11 cellular contexts compared by ENCODE assay signal in the genomic region with DNA sequence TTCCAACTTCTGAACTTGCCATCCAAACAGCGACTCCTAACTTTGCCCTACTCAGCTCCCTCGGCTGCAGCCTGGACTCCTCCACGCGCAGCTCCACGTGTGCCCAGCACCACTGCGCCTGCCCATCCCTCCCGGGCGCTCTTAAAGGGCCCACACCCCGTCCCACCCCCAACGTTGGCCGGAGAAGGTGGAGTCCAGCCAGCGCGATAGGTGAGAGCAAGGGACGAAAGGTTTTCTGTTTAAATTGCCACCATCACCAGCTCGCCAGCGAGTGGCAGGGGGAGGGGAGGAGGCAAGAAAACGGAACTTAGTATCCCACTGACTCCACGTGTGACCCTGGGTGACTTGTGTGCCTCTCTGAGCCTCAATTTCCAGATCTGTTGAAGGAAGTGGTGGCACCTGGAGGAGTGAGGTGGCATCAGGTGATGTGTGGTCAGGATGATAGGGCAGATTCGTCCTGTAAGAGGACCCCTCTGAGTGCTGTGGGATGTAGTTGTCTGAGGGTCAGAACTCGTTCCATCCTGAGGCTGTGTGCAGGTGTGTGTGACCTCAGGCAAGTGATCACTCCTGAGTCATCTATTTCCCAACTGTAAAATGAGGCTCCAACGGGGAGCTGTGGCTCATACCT. TPM values are rescaled to one million over a fixed set of nuclear protein-coding genes. Genes with fewer than 3 reads are reported as not detected.
DNase-seq lines count a peak whose midpoint lies in the region; ATAC-seq and TF ChIP-seq lines count a peak whose summit lies in the region.
"Had no signal": no experiment of that assay in that cellular context is flagged by ENCODE, and none has a peak within 500 bp of the region (broad histone marks: within the 10 kb centered on the region; RNA-seq: fewer than 3 reads in every experiment).

No MANE protein-coding gene starts in this region.

- no peak for ATAC-seq in HG03196 (IDR thresholded peaks at IDR 0.05; ENCODE audit: unreplicated experiment)
- ATAC-seq in stimulated activated effector memory CD8-positive, alpha-beta T cell treated with anti-CD3 and anti-CD28 coated beads, Interleukin-12 subunit alpha, Interleukin-12 subunit beta, amount 100 ng/mL, for 72 hours = no peak

- no peak overlapping the region for H2BK120ac ChIP-seq in neuronal stem cell (ENCODE audit: low read depth, low read length)

- WGBS in neuronal stem cell (ENCODE audit: extremely low coverage in 2 of 2, insufficient read length in 2 of 2, insufficient replicate concordance in 1 of 2), 2 donors = no CpG with 5 or more reads among the region's 21 CpGs

- H3K36me3 Mint-ChIP-seq in stimulated activated effector memory CD8-positive, alpha-beta T cell treated with anti-CD3 and anti-CD28 coated beads, Interleukin-12 subunit alpha, Interleukin-12 subunit beta, amount 100 ng/mL, for 72 hours = no peaks in the 10 kb centered on the region

- no peaks in the 10 kb centered on the region for H4K20me1 ChIP-seq in BLaER1

- H3K4me3 ChIP-seq in BLaER1 (no peak overlapping the region), colonic mucosa (no peak overlapping the region), neuronal stem cell (ENCODE audit: low read length in 2 of 2) (peak overlapping the region in 1 of 2 donors; percentile 9), vagina (no peak overlapping the region), BE2C (ENCODE audit: low read depth, low read length) (no peak overlapping the region)

- H3K4me1 ChIP-seq in BLaER1 (peaks cover 9% of the 10 kb centered on the region; the same call in 1 of the 2 replicates), colonic mucosa (no peaks in the 10 kb centered on the region), neuronal stem cell (ENCODE audit: control insufficient read depth in 2 of 2, insufficient read depth in 1 of 2, low read depth in 1 of 2, low read length in 2 of 2) (peaks cover 6 to 17% of the 10 kb centered on the region in 2 donors), vagina (no peaks in the 10 kb centered on the region), BE2C (peaks cover 56% of the 10 kb centered on the region)

- no peak overlapping the region for H2BK5ac ChIP-seq in neuronal stem cell (ENCODE audit: low read length)

- no peak overlapping the region for H3K27ac ChIP-seq in BLaER1
- no peak overlapping the region for H3K27ac ChIP-seq in colonic mucosa
- no peak overlapping the region for H3K27ac ChIP-seq in neuronal stem cell (replicated peaks; ENCODE audit: low read length)
- H3K27ac ChIP-seq in vagina = no peak overlapping the region
- H3K27ac ChIP-seq: neutrophil had no signal

- no peak for TF ChIP-seq CTCF in colonic mucosa (IDR thresholded peaks at IDR 0.05)
- no peak for TF ChIP-seq CTCF in vagina (IDR thresholded peaks at IDR 0.05)
- TF ChIP-seq CTCF in BE2C (IDR thresholded peaks at IDR 0.05; ENCODE audit: low read depth, low read length) = no peak

- no peak for TF ChIP-seq POLR2A in vagina (IDR thresholded peaks at IDR 0.05)

- no peak overlapping the region for H3K4ac ChIP-seq in neuronal stem cell (ENCODE audit: low read length)

- H4K91ac ChIP-seq in neuronal stem cell (ENCODE audit: low read depth, low read length, poor library complexity) = no peak overlapping the region

- no peak overlapping the region for H3K4me3 Mint-ChIP-seq in stimulated activated effector memory CD8-positive, alpha-beta T cell treated with anti-CD3 and anti-CD28 coated beads, Interleukin-12 subunit alpha, Interleukin-12 subunit beta, amount 100 ng/mL, for 72 hours

- intact Hi-C loops in colonic mucosa (cut with DNase I) (loop anchor here (2.0 to 5.0 kb wide), 2 partner anchors 255 to 346 kb away; no protein-coding TSS in a partner anchor), vagina (cut with DNase I) (loop anchor here (10.0 kb wide), 1 partner anchor 249 kb away; no protein-coding TSS in a partner anchor)

- no peaks in the 10 kb centered on the region for H3K27me3 ChIP-seq in BLaER1
- no peaks in the 10 kb centered on the region for H3K27me3 ChIP-seq in colonic mucosa
- no peaks in the 10 kb centered on the region for H3K27me3 ChIP-seq in neuronal stem cell (ENCODE audit: control insufficient read depth in 3 of 3, insufficient read depth in 3 of 3, low read depth in 1 of 3, low read length in 3 of 3)
- H3K27me3 ChIP-seq in vagina = no peaks in the 10 kb centered on the region
- no peaks in the 10 kb centered on the region for H3K27me3 ChIP-seq in BE2C

- H3K4me2 ChIP-seq in BLaER1 (peak overlapping the region; percentile 43), neuronal stem cell (ENCODE audit: insufficient read depth, low read length, poor library complexity, severe bottlenecking) (no peak overlapping the region)

- peaks cover 9% of the 10 kb centered on the region for H3K4me1 Mint-ChIP-seq in stimulated activated effector memory CD8-positive, alpha-beta T cell treated with anti-CD3 and anti-CD28 coated beads, Interleukin-12 subunit alpha, Interleukin-12 subunit beta, amount 100 ng/mL, for 72 hours

- H3K79me1 ChIP-seq in neuronal stem cell (ENCODE audit: low read depth, low read length) = no peaks in the 10 kb centered on the region

- H2AFZ ChIP-seq in neuronal stem cell (ENCODE audit: low read length) = no peak overlapping the region

- no peaks in the 10 kb centered on the region for H3K9me3 Mint-ChIP-seq in stimulated activated effector memory CD8-positive, alpha-beta T cell treated with anti-CD3 and anti-CD28 coated beads, Interleukin-12 subunit alpha, Interleukin-12 subunit beta, amount 100 ng/mL, for 72 hours

- peak overlapping the region; percentile 90 for H3K18ac ChIP-seq in neuronal stem cell (ENCODE audit: low read length)

- no peak overlapping the region for H3K23ac ChIP-seq in neuronal stem cell (ENCODE audit: low read depth, low read length, poor library complexity)

- no peak overlapping the region for H4K8ac ChIP-seq in neuronal stem cell (ENCODE audit: low read depth, low read length)

- H3K36me3 ChIP-seq in BLaER1 (no peaks in the 10 kb centered on the region), colonic mucosa (no peaks in the 10 kb centered on the region), neuronal stem cell (replicated peaks in 1 of 2; ENCODE audit: control insufficient read depth in 2 of 2, insufficient read depth in 2 of 2, low read length in 2 of 2) (peaks cover 0 to 2% of the 10 kb centered on the region in 2 donors), vagina (no peaks in the 10 kb centered on the region), BE2C (peaks cover 63% of the 10 kb centered on the region)
- H3K36me3 ChIP-seq: neutrophil had no signal

- H3K14ac ChIP-seq in neuronal stem cell (ENCODE audit: low read length) = no peak overlapping the region

- peak; percentile 10 for DNase-seq in MV-4-11 (lab: John Stamatoyannopoulos, UW)
- peak; percentile 45 for DNase-seq in colonic mucosa
- DNase-seq in neuronal stem cell (ENCODE audit: low spot score) = no peak
- no peak for DNase-seq in vagina (ENCODE audit: extremely low spot score in 2 of 2)
- no peak for DNase-seq in BE2C
- no peak for DNase-seq in stimulated activated effector memory CD8-positive, alpha-beta T cell treated with anti-CD3 and anti-CD28 coated beads, Interleukin-12 subunit alpha, Interleukin-12 subunit beta, amount 100 ng/mL, for 72 hours (ENCODE audit: low spot score in 2 of 2)
- DNase-seq: DND-41, glutamatergic neuron had no signal

- no peak overlapping the region for H2BK12ac ChIP-seq in neuronal stem cell (ENCODE audit: low read length)

- H2AK5ac ChIP-seq in neuronal stem cell (ENCODE audit: low read depth, low read length) = peak overlapping the region; percentile 8

- H3K9me3 ChIP-seq in BLaER1 (peaks cover 1% of the 10 kb centered on the region; the same call in 1 of the 2 replicates), colonic mucosa (no peaks in the 10 kb centered on the region), neuronal stem cell (replicated peaks in 1 of 2; ENCODE audit: control insufficient read depth in 2 of 2, insufficient read depth in 1 of 2, low read depth in 1 of 2, low read length in 2 of 2) (peaks cover 0 to 1% of the 10 kb centered on the region in 2 donors), vagina (no peaks in the 10 kb centered on the region), BE2C (no peaks in the 10 kb centered on the region)
- H3K9me3 ChIP-seq: neutrophil had no signal

- peak overlapping the region; percentile 7 for H2BK15ac ChIP-seq in neuronal stem cell (ENCODE audit: low read length)

- no peak overlapping the region for H3K9ac ChIP-seq in BLaER1
- no peak overlapping the region for H3K9ac ChIP-seq in colonic mucosa (ENCODE audit: low read depth in 2 of 2, low read length in 2 of 2)
- no peak overlapping the region for H3K9ac ChIP-seq in neuronal stem cell (ENCODE audit: low read depth, low read length, poor library complexity)

- no peak overlapping the region for H3K27ac Mint-ChIP-seq in stimulated activated effector memory CD8-positive, alpha-beta T cell treated with anti-CD3 and anti-CD28 coated beads, Interleukin-12 subunit alpha, Interleukin-12 subunit beta, amount 100 ng/mL, for 72 hours

RNA-seq across cellular contexts. Expression of a gene that starts 59.7 kb away (rescaled TPM):
- total RNA-seq in colonic mucosa (under 1 TPM; 0.10 to 0.32 TPM), vagina (5.6 TPM)
- 3.5 TPM for polyA plus RNA-seq in neuronal stem cell (2013, experiment 1 of 2)
- 3.6 TPM for polyA plus RNA-seq in neuronal stem cell (2013, experiment 2 of 2)
- polyA plus RNA-seq in BE2C (2012; ENCODE audit: insufficient read depth, insufficient read length, low read depth) = not detected

RNA-seq across cellular contexts. Expression of a gene that starts 59.9 kb away (rescaled TPM):
- total RNA-seq in colonic mucosa = 1 to 10 TPM; 3.9 to 5.5 TPM
- 14.4 TPM for polyA plus RNA-seq in neuronal stem cell (2013, experiment 1 of 2)
- polyA plus RNA-seq in neuronal stem cell (2013, experiment 2 of 2) = 14.3 TPM
- 1.5 TPM for total RNA-seq in vagina
- 227 TPM for polyA plus RNA-seq in BE2C (2012; ENCODE audit: insufficient read depth, insufficient read length, low read depth)

Comparison
In these comparisons a context has a peak if more than half of its experiments do, and no peak if none do; other contexts are left out.
1. DNase-seq: peak in MV-4-11 (single experiment) and colonic mucosa (single experiment); none in neuronal stem cell (single experiment), vagina (0 of 2), BE2C (single experiment) and stimulated activated effector memory CD8-positive, alpha-beta T cell treated with anti-CD3 and anti-CD28 coated beads, Interleukin-12 subunit alpha, Interleukin-12 subunit beta, amount 100 ng/mL, for 72 hours (0 of 2).